1 cellular context compared by ENCODE assay signal in the genomic region with DNA sequence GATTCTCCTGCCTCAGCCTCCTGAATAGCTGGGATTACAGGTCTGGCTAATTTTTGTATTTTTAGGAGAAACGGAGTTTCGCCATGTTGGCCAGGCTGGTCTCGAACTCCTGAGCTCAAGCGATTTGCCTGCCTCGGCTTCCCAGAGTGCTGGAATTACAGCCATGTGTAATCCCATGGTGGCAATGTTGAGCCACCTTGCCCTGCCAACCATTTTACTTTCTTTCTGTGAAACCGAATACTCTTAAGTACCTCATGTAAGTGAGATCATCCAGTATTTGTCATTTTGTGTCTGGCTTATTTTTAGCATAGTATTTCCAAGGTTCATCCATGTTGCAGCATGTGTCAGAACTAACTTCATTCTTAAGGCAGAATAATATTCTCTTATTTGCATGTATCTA.
TF ChIP-seq lines count a peak whose summit lies in the region.

No MANE protein-coding gene starts in this region.

TF ChIP-seq in GM12878, 131 proteins besides CTCF, POLR2A, EP300 and RAD21:
- no peak for TF ChIP-seq ZNF592 (IDR thresholded peaks at IDR 0.05)
- no peak for TF ChIP-seq PBX3 (IDR thresholded peaks at IDR 0.05; ENCODE audit: insufficient replicate concordance, low read depth, low read length)
- TF ChIP-seq RFX5 (IDR thresholded peaks at IDR 0.05; ENCODE audit: low read depth, low read length), result no peak
- TF ChIP-seq GATAD2B (conservative IDR thresholded peaks at IDR 0.05; ENCODE audit: low read depth), result no peak
- TF ChIP-seq TCF12 (IDR thresholded peaks at IDR 0.05; ENCODE audit: low read depth, low read length), result no peak
- TF ChIP-seq SIX5 (IDR thresholded peaks at IDR 0.05; ENCODE audit: low read depth, low read length, severe bottlenecking), result no peak
- no peak for TF ChIP-seq RBBP5 (conservative IDR thresholded peaks at IDR 0.05)
- TF ChIP-seq ELK1 (IDR thresholded peaks at IDR 0.05; ENCODE audit: low read depth, low read length), result no peak
